1 cellular context compared by ENCODE assay signal in the genomic region with DNA sequence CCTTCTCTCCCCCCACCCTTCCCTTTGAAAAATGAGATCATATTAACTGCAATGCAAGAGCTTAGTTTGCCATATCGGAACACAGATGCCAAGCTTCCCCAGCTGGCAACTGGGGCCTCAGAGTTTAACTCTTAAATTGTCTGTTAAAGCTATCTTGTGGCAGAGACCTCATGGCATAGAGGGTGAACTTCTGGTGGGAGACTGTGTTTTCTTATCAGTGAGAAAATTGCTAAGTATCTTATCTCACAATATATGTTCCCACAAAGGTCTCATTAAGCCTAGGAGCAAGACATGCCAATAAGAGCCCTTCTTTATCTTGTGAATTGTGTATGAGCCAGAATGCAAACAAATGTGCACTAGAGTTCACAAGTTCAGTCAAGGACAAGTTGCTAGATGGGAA.
TF ChIP-seq lines count a peak whose summit lies in the region.

No MANE protein-coding gene starts in this region.

TF ChIP-seq in A549, 52 proteins besides CTCF, POLR2A, EP300 and RAD21 (continued from another document):
- TF ChIP-seq JUN (IDR thresholded peaks at IDR 0.05) (no peak), PHF8 (IDR thresholded peaks at IDR 0.05; ENCODE audit: borderline replicate concordance, low read depth) (no peak), HEYL (CRISPR knock-in tag; IDR thresholded peaks at IDR 0.05) (no peak), SMC3 (IDR thresholded peaks at IDR 0.05) (no peak), ZFP36 (IDR thresholded peaks at IDR 0.05; ENCODE audit: borderline replicate concordance, partially characterized antibody) (no peak), CBX8 (IDR thresholded peaks at IDR 0.05) (no peak)
- TF ChIP-seq, protein P1, sequence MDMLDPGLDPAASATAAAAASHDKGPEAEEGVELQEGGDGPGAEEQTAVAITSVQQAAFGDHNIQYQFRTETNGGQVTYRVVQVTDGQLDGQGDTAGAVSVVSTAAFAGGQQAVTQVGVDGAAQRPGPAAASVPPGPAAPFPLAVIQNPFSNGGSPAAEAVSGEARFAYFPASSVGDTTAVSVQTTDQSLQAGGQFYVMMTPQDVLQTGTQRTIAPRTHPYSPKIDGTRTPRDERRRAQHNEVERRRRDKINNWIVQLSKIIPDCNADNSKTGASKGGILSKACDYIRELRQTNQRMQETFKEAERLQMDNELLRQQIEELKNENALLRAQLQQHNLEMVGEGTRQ (IDR thresholded peaks at IDR 0.05): no peak
